ENCODE assay signal across 8 cellular contexts in the genomic region with DNA sequence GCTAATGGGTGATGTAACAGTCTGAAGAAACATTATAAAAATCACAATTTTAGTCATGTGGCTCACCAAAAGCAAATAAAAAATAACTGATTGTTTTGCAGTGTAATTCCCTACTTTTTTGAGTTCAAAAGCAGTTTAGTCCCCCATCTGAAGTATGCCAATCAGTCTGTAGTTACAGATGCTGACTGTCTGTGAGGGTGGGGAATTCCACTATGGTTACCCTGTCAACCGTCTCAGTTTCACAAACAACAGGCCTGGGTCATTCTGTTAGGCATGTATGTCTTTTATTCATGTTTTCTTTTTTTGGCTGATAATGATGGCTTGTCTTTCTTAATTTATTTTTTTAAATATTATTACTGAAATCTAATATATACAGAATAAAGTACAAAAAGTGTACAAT.
DNase-seq lines count a peak whose midpoint lies in the region; ATAC-seq, FAIRE-seq and TF ChIP-seq lines count a peak whose summit lies in the region.

No MANE protein-coding gene starts in this region.

- TF ChIP-seq CTCF in D721Med (IDR thresholded peaks at IDR 0.05; ENCODE audit: insufficient read depth, missing control alignments): no peak

- H3K36me3 Mint-ChIP-seq in immature natural killer cell: peaks cover under 1 to 12% (median 5%) of the 10 kb centered on the region in 3 donors

- peak; percentile 100 for ATAC-seq in HG02623 (IDR thresholded peaks at IDR 0.05; ENCODE audit: unreplicated experiment)
- ATAC-seq in HG03521 (IDR thresholded peaks at IDR 0.05; ENCODE audit: unreplicated experiment): peak; percentile 99

- no peaks in the 10 kb centered on the region for H3K4me1 Mint-ChIP-seq in immature natural killer cell

- FAIRE-seq in D721Med (lab: Jason Lieb, UNC): no peak

- no peak overlapping the region for H3K4me3 Mint-ChIP-seq in immature natural killer cell

- peak; percentile 10 for DNase-seq in stimulated activated CD4-positive, alpha-beta T cell treated with anti-CD3 and anti-CD28 coated beads, Interleukin-4, amount 100 ng/mL, for 24 hours
- DNase-seq in stimulated activated CD4-positive, alpha-beta T cell treated with anti-CD3 and anti-CD28 coated beads, Interleukin-4, amount 100 ng/mL, for 1 hour: no peak
- DNase-seq in T-helper 9 cell: no peak
- no peak for DNase-seq in D721Med (ENCODE audit: insufficient read length, low spot score)
- no peak for DNase-seq in immature natural killer cell
- DNase-seq in NCI-H526 (lab: John Stamatoyannopoulos, UW): no peak

- no peaks in the 10 kb centered on the region for H3K27me3 Mint-ChIP-seq in immature natural killer cell (ENCODE audit: low read depth in 3 of 3)

- no peaks in the 10 kb centered on the region for H3K9me3 Mint-ChIP-seq in immature natural killer cell

- H3K27ac Mint-ChIP-seq in immature natural killer cell: no peak overlapping the region
